15 cellular contexts compared by ENCODE assay signal in genomic region chr4:3792813-3793212, GRCh38. TPM values are rescaled to one million over a fixed set of nuclear protein-coding genes. Genes with fewer than 3 reads are reported as not detected.
DNase-seq lines count a peak whose midpoint lies in the region; ATAC-seq and TF ChIP-seq lines count a peak whose summit lies in the region.
"Had no signal": no experiment of that assay in that cellular context is flagged by ENCODE, and none has a peak within 500 bp of the region (broad histone marks: within the 10 kb centered on the region; RNA-seq: fewer than 3 reads in every experiment).

No MANE protein-coding gene starts in this region.

- peak; percentile 14 for DNase-seq in ELR (ENCODE audit: low read depth)
- peak; percentile 23 to 65 for DNase-seq in NCI-H526 (lab: John Stamatoyannopoulos, UW)
- peak in 37 of 42 donors; percentile 30 to 82 (median 55) for DNase-seq in head of caudate nucleus
- DNase-seq in Caco-2, result no peak
- DNase-seq in DMS79 (lab: John Stamatoyannopoulos, UW), result no peak
- DNase-seq: activated B cell treated with CpG ODN at 0.5 μM for 24 hours; activated T-cell treated with anti-CD3 and anti-CD28 coated beads, Interleukin-2, amount 50 U/mL, for 4 hours; retina; stimulated activated CD4-positive, alpha-beta T cell treated with anti-CD3 and anti-CD28 coated beads, Interleukin-4, amount 100 ng/mL, for 24 hours; stimulated activated naive CD4-positive, alpha-beta T cell treated with Interleukin-2 at 50 U/mL for 16 hours had no signal

- no peak overlapping the region for H3K27ac ChIP-seq in 22Rv1
- H3K27ac ChIP-seq: BLaER1 had no signal

- ATAC-seq in HG03469 (IDR thresholded peaks at IDR 0.05; ENCODE audit: unreplicated experiment) (no peak), GM21423 (IDR thresholded peaks at IDR 0.05; ENCODE audit: unreplicated experiment) (no peak)
- ATAC-seq: activated T-cell treated with anti-CD3 and anti-CD28 coated beads, Interleukin-2, amount 50 U/mL, for 4 hours had no signal

- H3K27me3 Mint-ChIP-seq in Caco-2 (ENCODE audit: insufficient read depth, unreplicated experiment), result peaks cover 4% of the 10 kb centered on the region

- no peak overlapping the region for H3K4me3 Mint-ChIP-seq in Caco-2 (ENCODE audit: unreplicated experiment)
- H3K4me3 Mint-ChIP-seq: activated B cell treated with CpG ODN at 0.5 μM for 24 hours; activated T-cell treated with anti-CD3 and anti-CD28 coated beads, Interleukin-2, amount 50 U/mL, for 4 hours; dendritic cell treated with granulocyte-macrophage colony-stimulating factor and Interleukin-4, amounts not matched to agents 40 ng/mL and 50 ng/mL, for 4 days had no signal

- no peaks in the 10 kb centered on the region for H3K27me3 ChIP-seq in Caco-2 (replicated peaks; ENCODE audit: control insufficient read depth, insufficient read depth, low read length)
- H3K27me3 ChIP-seq: BLaER1 had no signal

- no peak overlapping the region for H3K27ac Mint-ChIP-seq in Caco-2 (ENCODE audit: unreplicated experiment)
- H3K27ac Mint-ChIP-seq: activated B cell treated with CpG ODN at 0.5 μM for 24 hours; dendritic cell treated with granulocyte-macrophage colony-stimulating factor and Interleukin-4, amounts not matched to agents 40 ng/mL and 50 ng/mL, for 4 days had no signal

- no TSS peak for BruUV-seq in Caco-2 (replicated peaks; lab: Mats Ljungman, UMichigan)

- TF ChIP-seq CTCF in 22Rv1 (IDR thresholded peaks at IDR 0.05) (peak; percentile 48), Caco-2 (IDR thresholded peaks at IDR 0.05; ENCODE audit: insufficient read depth in 1 of 2, low read depth in 1 of 2, low read length in 1 of 2, severe bottlenecking in 1 of 2, unreplicated experiment in 1 of 2) (peak in 1 of 2 experiments; percentile 13)

- no peaks in the 10 kb centered on the region for H3K4me1 Mint-ChIP-seq in Caco-2 (ENCODE audit: low read depth, unreplicated experiment)
- H3K4me1 Mint-ChIP-seq: activated B cell treated with CpG ODN at 0.5 μM for 24 hours had no signal

- CTCF ChIA-PET in Caco-2 (lab: Charles Lee), result interaction anchor here (0.7 to 2.0 kb wide), 2 partner anchors 88 to 473 kb away, joined by 3 to 11 read pairs; no protein-coding TSS in a partner anchor

- no peaks in the 10 kb centered on the region; the same call in 1 of the 2 replicates for H3K9me3 ChIP-seq in Caco-2

- intact Hi-C loops in head of caudate nucleus (cut with DNase I) (no loop called here), Caco-2 (cut with micrococcal nuclease; ENCODE audit: unreplicated experiment) (no loop called here)

- H3K9me3 Mint-ChIP-seq in Caco-2 (ENCODE audit: unreplicated experiment), result peaks cover 11% of the 10 kb centered on the region

- H3K4me3 ChIP-seq in Caco-2 (ENCODE audit: low read depth, low read length), result no peak overlapping the region
- H3K4me3 ChIP-seq: BLaER1 had no signal

- H3K36me3 ChIP-seq in Caco-2 (ENCODE audit: control insufficient read depth, insufficient read depth, low read length), result no peaks in the 10 kb centered on the region
- H3K36me3 ChIP-seq: BLaER1 had no signal

- no peaks in the 10 kb centered on the region for H3K4me1 ChIP-seq in Caco-2
- H3K4me1 ChIP-seq: BLaER1 had no signal

- H3K36me3 Mint-ChIP-seq in Caco-2 (ENCODE audit: insufficient read depth, unreplicated experiment), result peaks cover 6% of the 10 kb centered on the region

- POLR2A ChIA-PET in Caco-2 (lab: Charles Lee), result no interaction called here

RNA-seq across cellular contexts. Expression of gene ADRA2C, which starts 26.6 kb away (rescaled TPM):
- 8.4 and 11.7 TPM in 2 replicates for total RNA-seq in Caco-2 (2022)
- total RNA-seq: activated B cell treated with CpG ODN at 0.5 μM for 24 hours; activated T-cell treated with anti-CD3 and anti-CD28 coated beads, Interleukin-2, amount 50 U/mL, for 4 hours had no signal

Comparison
In these comparisons a context has a peak if more than half of its experiments do, and no peak if none do; other contexts are left out.
1. DNase-seq: peak in ELR (single experiment), NCI-H526 (2 of 2) and head of caudate nucleus (37 of 42); none in Caco-2 (0 of 2) and DMS79 (single experiment).